In the genomic region with DNA sequence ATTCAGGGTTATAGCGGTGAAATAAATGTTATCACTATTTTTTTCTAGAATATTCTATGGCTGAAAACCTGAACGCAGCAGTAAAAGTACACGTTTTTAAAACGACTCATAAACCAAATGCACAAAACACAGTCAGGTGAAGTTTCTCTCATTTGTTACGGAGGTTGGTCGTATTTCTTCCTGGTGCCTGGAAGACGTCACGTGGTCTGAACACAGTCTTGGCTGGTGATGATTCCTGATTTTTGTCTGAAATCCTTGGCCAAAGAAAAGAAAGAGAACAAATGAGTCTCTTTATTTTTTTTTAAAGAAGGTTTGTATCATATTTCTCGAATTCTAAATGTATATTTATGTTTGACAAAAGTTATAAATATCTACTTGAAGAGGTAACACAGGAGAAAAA, we compare ENCODE assay signal across 13 cellular contexts. TPM values are rescaled to one million over a fixed set of nuclear protein-coding genes. Genes with fewer than 3 reads are reported as not detected.
DNase-seq lines count a peak whose midpoint lies in the region; ATAC-seq and TF ChIP-seq lines count a peak whose summit lies in the region.
"Had no signal": no experiment of that assay in that cellular context is flagged by ENCODE, and none has a peak within 500 bp of the region (broad histone marks: within the 10 kb centered on the region; RNA-seq: fewer than 3 reads in every experiment).

No MANE protein-coding gene starts in this region.

- H2BK5ac ChIP-seq in neuronal stem cell (ENCODE audit: low read length), result no peak overlapping the region

- no peak overlapping the region for H4K91ac ChIP-seq in neuronal stem cell (ENCODE audit: low read depth, low read length, poor library complexity)

- no peak for TF ChIP-seq CTCF in astrocyte of the spinal cord (IDR thresholded peaks at IDR 0.05; ENCODE audit: low read depth, low read length)
- TF ChIP-seq CTCF in gastroesophageal sphincter (IDR thresholded peaks at IDR 0.05), result no peak
- TF ChIP-seq CTCF in CD4-positive, alpha-beta T cell (IDR thresholded peaks at IDR 0.05), result no peak

- no peaks in the 10 kb centered on the region for H3K4me1 Mint-ChIP-seq in CD4-positive, alpha-beta T cell (ENCODE audit: low read depth)

- H3K9me3 ChIP-seq in gastroesophageal sphincter (no peaks in the 10 kb centered on the region), neuronal stem cell (replicated peaks in 1 of 2; ENCODE audit: control insufficient read depth in 2 of 2, insufficient read depth in 1 of 2, low read depth in 1 of 2, low read length in 2 of 2) (no peaks in the 10 kb centered on the region)
- H3K9me3 ChIP-seq in CD4-positive, alpha-beta T cell (ENCODE audit: control insufficient read depth, low read length), result no peaks in the 10 kb centered on the region
- H3K9me3 ChIP-seq in effector memory CD4-positive, alpha-beta T cell (ENCODE audit: control insufficient read depth, low read length), result no peaks in the 10 kb centered on the region

- H3K4me3 Mint-ChIP-seq in CD4-positive, alpha-beta T cell, result no peak overlapping the region

- no peak overlapping the region for H2BK12ac ChIP-seq in neuronal stem cell (ENCODE audit: low read length)

- no peak overlapping the region for H3K9ac ChIP-seq in neuronal stem cell (ENCODE audit: low read depth, low read length, poor library complexity)

- H2BK15ac ChIP-seq in neuronal stem cell (ENCODE audit: low read length), result no peak overlapping the region

- H2BK120ac ChIP-seq in neuronal stem cell (ENCODE audit: low read depth, low read length), result no peak overlapping the region

- H3K4me1 ChIP-seq in gastroesophageal sphincter (peaks cover 0 to 19% (median 0%) of the 10 kb centered on the region in 3 donors), neuronal stem cell (ENCODE audit: control insufficient read depth in 2 of 2, insufficient read depth in 1 of 2, low read depth in 1 of 2, low read length in 2 of 2) (peaks cover 2 to 28% of the 10 kb centered on the region in 2 donors), urinary bladder (ENCODE audit: insufficient read depth) (no peaks in the 10 kb centered on the region)
- H3K4me1 ChIP-seq in effector memory CD4-positive, alpha-beta T cell (ENCODE audit: control insufficient read depth, insufficient read depth, low read length, poor library complexity, severe bottlenecking), result no peaks in the 10 kb centered on the region

- intact Hi-C loops in CD4-positive, alpha-beta T cell (cut with DNase I, micrococcal nuclease), result no loop called here

- no peaks in the 10 kb centered on the region for H3K36me3 ChIP-seq in gastroesophageal sphincter
- no peaks in the 10 kb centered on the region for H3K36me3 ChIP-seq in neuronal stem cell (replicated peaks in 1 of 2; ENCODE audit: control insufficient read depth in 2 of 2, insufficient read depth in 2 of 2, low read length in 2 of 2)
- no peaks in the 10 kb centered on the region for H3K36me3 ChIP-seq in urinary bladder (ENCODE audit: insufficient read depth)
- H3K36me3 ChIP-seq in effector memory CD4-positive, alpha-beta T cell (ENCODE audit: control insufficient read depth, insufficient read depth, low read length), result no peaks in the 10 kb centered on the region

- 27 to 29% methylated on average over 9 of the region's 9 CpGs for WGBS in gastroesophageal sphincter (ENCODE audit: low coverage in 1 of 2), 2 donors
- no CpG with 5 or more reads among the region's 9 CpGs for WGBS in neuronal stem cell (ENCODE audit: extremely low coverage in 2 of 2, insufficient read length in 2 of 2, insufficient replicate concordance in 1 of 2), 2 donors
- 26% methylated on average over 9 of the region's 9 CpGs for WGBS in urinary bladder

- no peak for TF ChIP-seq POLR2A in gastroesophageal sphincter (IDR thresholded peaks at IDR 0.05)

- no peaks in the 10 kb centered on the region for H3K79me1 ChIP-seq in neuronal stem cell (ENCODE audit: low read depth, low read length)

- no peak overlapping the region for H3K14ac ChIP-seq in neuronal stem cell (ENCODE audit: low read length)

- no peak overlapping the region for H3K4me2 ChIP-seq in neuronal stem cell (ENCODE audit: insufficient read depth, low read length, poor library complexity, severe bottlenecking)

- CTCF ChIA-PET in CD4-positive, alpha-beta T cell (lab: Charles Lee), result no interaction called here

- H3K23ac ChIP-seq in neuronal stem cell (ENCODE audit: low read depth, low read length, poor library complexity), result no peak overlapping the region

- no peaks in the 10 kb centered on the region for H3K9me3 Mint-ChIP-seq in CD4-positive, alpha-beta T cell

- peak overlapping the region; percentile 71 for H2AFZ ChIP-seq in neuronal stem cell (ENCODE audit: low read length)

- ATAC-seq in gastroesophageal sphincter, result peak; percentile 53
- no peak for ATAC-seq in CD4-positive, alpha-beta T cell (ENCODE audit: poor library complexity)
- ATAC-seq: GM12878, HCT116 had no signal

- H3K27me3 ChIP-seq in gastroesophageal sphincter (peaks cover 22% of the 10 kb centered on the region), neuronal stem cell (ENCODE audit: control insufficient read depth in 3 of 3, insufficient read depth in 3 of 3, low read depth in 1 of 3, low read length in 3 of 3) (no peaks in the 10 kb centered on the region)
- peaks cover 13% of the 10 kb centered on the region for H3K27me3 ChIP-seq in CD4-positive, alpha-beta T cell (ENCODE audit: control insufficient read depth, insufficient read depth, low read length)
- H3K27me3 ChIP-seq in effector memory CD4-positive, alpha-beta T cell (replicated peaks; ENCODE audit: control insufficient read depth, insufficient read depth, low read length, poor library complexity, severe bottlenecking), result no peaks in the 10 kb centered on the region

- H4K8ac ChIP-seq in neuronal stem cell (ENCODE audit: low read depth, low read length), result no peak overlapping the region

- in situ Hi-C loops in astrocyte of the spinal cord (cut with HindIII; ENCODE audit: low sequenced_read_pairs), result no loop called here

- H3K36me3 Mint-ChIP-seq in CD4-positive, alpha-beta T cell (ENCODE audit: low read depth), result no peaks in the 10 kb centered on the region

- TF ChIP-seq EP300 in gastroesophageal sphincter (IDR thresholded peaks at IDR 0.05), result no peak

- POLR2A ChIA-PET in CD4-positive, alpha-beta T cell (lab: Charles Lee), result no interaction called here

- peaks cover 65% of the 10 kb centered on the region for H3K27me3 Mint-ChIP-seq in CD4-positive, alpha-beta T cell

- H3K4ac ChIP-seq in neuronal stem cell (ENCODE audit: low read length), result no peak overlapping the region

- H3K4me3 ChIP-seq in astrocyte of the spinal cord (ENCODE audit: low read depth, low read length) (no peak overlapping the region), gastroesophageal sphincter (no peak overlapping the region), neuronal stem cell (ENCODE audit: low read length in 2 of 2) (no peak overlapping the region), urinary bladder (ENCODE audit: low read depth, low read length) (no peak overlapping the region)
- H3K4me3 ChIP-seq in effector memory CD4-positive, alpha-beta T cell (ENCODE audit: insufficient read depth, low read depth, low read length, poor library complexity, severe bottlenecking), result no peak overlapping the region
- H3K4me3 ChIP-seq: GM12878 had no signal

- no peak overlapping the region for H3K27ac Mint-ChIP-seq in CD4-positive, alpha-beta T cell

- no peak overlapping the region for H2AK5ac ChIP-seq in neuronal stem cell (ENCODE audit: low read depth, low read length)

- DNase-seq in astrocyte of the spinal cord (ENCODE audit: low read depth, low spot score) (peak; percentile 58), neuronal stem cell (ENCODE audit: low spot score) (no peak)
- no peak for DNase-seq in activated naive CD4-positive, alpha-beta T cell treated with Interleukin-2 at 50 U/mL for 16 hours
- DNase-seq in CD4-positive, alpha-beta T cell, result no peak
- DNase-seq in effector memory CD4-positive, alpha-beta T cell, result no peak
- DNase-seq: Kasumi-1, NCI-H345 had no signal

- H3K27ac ChIP-seq in gastroesophageal sphincter (peak overlapping the region in 3 of 4 donors; percentile 67 to 76 (median 72)), neuronal stem cell (replicated peaks; ENCODE audit: low read length) (no peak overlapping the region), urinary bladder (ENCODE audit: low read depth) (peak overlapping the region; percentile 34)
- no peak overlapping the region for H3K27ac ChIP-seq in CD4-positive, alpha-beta T cell (ENCODE audit: low read depth, low read length)
- H3K27ac ChIP-seq in effector memory CD4-positive, alpha-beta T cell (ENCODE audit: insufficient read depth, low read length, poor library complexity, severe bottlenecking), result no peak overlapping the region
- H3K27ac ChIP-seq: VCaP had no signal

- no peak overlapping the region for H3K18ac ChIP-seq in neuronal stem cell (ENCODE audit: low read length)

RNA-seq across cellular contexts. Expression of a gene that starts 9.8 kb away (rescaled TPM):
- total RNA-seq in gastroesophageal sphincter, result 1 to 10 TPM; 1.6 to 5.4 (median 4.0) TPM
- 41.6 TPM for polyA plus RNA-seq in neuronal stem cell (2013, experiment 1 of 2)
- 41.3 TPM for polyA plus RNA-seq in neuronal stem cell (2013, experiment 2 of 2)
- 14.3 TPM for total RNA-seq in urinary bladder
- 16.3 TPM for polyA plus RNA-seq in urinary bladder
- total RNA-seq in CD4-positive, alpha-beta T cell, result not detected
- total RNA-seq: lung microvascular endothelial cell had no signal

RNA-seq across cellular contexts. Expression of a gene that starts 14.5 kb away (rescaled TPM):
- total RNA-seq in gastroesophageal sphincter (1 to 10 TPM; 1.2 to 3.4 (median 1.6) TPM), urinary bladder (4.0 TPM)
- 1.1 TPM for polyA plus RNA-seq in neuronal stem cell (2013, experiment 1 of 2)
- 1.1 TPM for polyA plus RNA-seq in neuronal stem cell (2013, experiment 2 of 2)
- polyA plus RNA-seq in urinary bladder, result 2.8 TPM
- total RNA-seq in CD4-positive, alpha-beta T cell, result under 1 TPM; 0.14 to 0.19 TPM
- total RNA-seq: GM12878 had no signal

RNA-seq across cellular contexts. Expression of a gene that starts 52.5 kb away (rescaled TPM):
- under 1 TPM in 3 of 4 donors, not detected in 1; 0.12 to 0.39 (median 0.27) TPM for total RNA-seq in gastroesophageal sphincter
- 0.52 TPM for polyA plus RNA-seq in neuronal stem cell (2013, experiment 1 of 2)
- 0.47 TPM for polyA plus RNA-seq in neuronal stem cell (2013, experiment 2 of 2)
- 1.6 TPM for total RNA-seq in urinary bladder
- polyA plus RNA-seq in urinary bladder, result 0.68 TPM
- total RNA-seq in CD4-positive, alpha-beta T cell, result not detected
- total RNA-seq: GM12878, lung microvascular endothelial cell had no signal
- polyA plus RNA-seq: GM12878 had no signal

Comparison
In these comparisons a context has a peak if more than half of its experiments do, and no peak if none do; other contexts are left out.
1. H3K27ac ChIP-seq: peak in gastroesophageal sphincter (3 of 4) and urinary bladder (single experiment); none in neuronal stem cell (single experiment), CD4-positive, alpha-beta T cell (single experiment) and effector memory CD4-positive, alpha-beta T cell (single experiment).